ENCODE assay signal across 18 cellular contexts in the genomic region with DNA sequence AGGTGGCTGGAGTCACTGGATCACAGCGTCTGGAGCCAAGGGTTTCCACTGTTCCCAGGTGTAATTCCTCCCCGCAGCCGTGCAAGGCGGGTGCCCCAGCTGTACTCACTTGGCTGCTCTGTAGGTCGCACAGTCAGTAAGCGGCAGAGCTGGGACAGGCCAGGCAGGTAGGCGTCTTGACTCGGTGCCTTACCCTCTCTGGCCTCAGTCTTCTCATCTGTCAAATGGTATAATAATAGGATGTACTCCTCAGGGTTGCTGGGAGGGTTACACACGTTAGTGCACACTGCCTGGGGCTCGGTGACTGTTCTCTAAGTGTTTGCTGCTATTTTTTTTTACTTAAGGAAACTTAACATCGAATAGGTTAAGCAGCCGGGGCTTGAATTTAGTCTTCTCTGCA. TPM values are rescaled to one million over a fixed set of nuclear protein-coding genes. Genes with fewer than 3 reads are reported as not detected.
"Had no signal": no experiment of that assay in that cellular context is flagged by ENCODE, and none has a peak within 500 bp of the region (broad histone marks: within the 10 kb centered on the region; RNA-seq: fewer than 3 reads in every experiment).

No MANE protein-coding gene starts in this region.

- H3K27ac ChIP-seq: esophagus squamous epithelium, prostate gland, spleen, thoracic aorta had no signal

- H3K27me3 ChIP-seq: hepatocyte had no signal

- H3K27ac Mint-ChIP-seq: activated CD4-positive, alpha-beta memory T cell treated with anti-CD3 and anti-CD28 coated beads for 36 hours; activated CD4-positive, alpha-beta T cell treated with anti-CD3 and anti-CD28 coated beads for 36 hours; activated naive CD8-positive, alpha-beta T cell treated with anti-CD3 and anti-CD28 coated beads, Interleukin-2, amount 10 ng/mL, durations not matched to agents 7 days and 5 days; naive thymus-derived CD8-positive, alpha-beta T cell had no signal

- H3K9me3 Mint-ChIP-seq: activated CD4-positive, alpha-beta memory T cell treated with anti-CD3 and anti-CD28 coated beads for 36 hours; activated naive CD8-positive, alpha-beta T cell treated with anti-CD3 and anti-CD28 coated beads, Interleukin-2, amount 10 ng/mL, durations not matched to agents 7 days and 5 days; naive thymus-derived CD8-positive, alpha-beta T cell had no signal

- H3K27me3 Mint-ChIP-seq: activated CD4-positive, alpha-beta memory T cell treated with anti-CD3 and anti-CD28 coated beads for 36 hours; activated CD4-positive, alpha-beta T cell treated with anti-CD3 and anti-CD28 coated beads for 36 hours; activated naive CD8-positive, alpha-beta T cell treated with anti-CD3 and anti-CD28 coated beads, Interleukin-2, amount 10 ng/mL, durations not matched to agents 7 days and 5 days; naive thymus-derived CD8-positive, alpha-beta T cell had no signal

- H3K79me2 ChIP-seq: hepatocyte had no signal

- H3K36me3 ChIP-seq: esophagus squamous epithelium, prostate gland, spleen, thoracic aorta, WERI-Rb-1 had no signal

- H3K4me3 ChIP-seq: esophagus squamous epithelium, hepatocyte, prostate gland, spleen, thoracic aorta had no signal

- H3K4me3 Mint-ChIP-seq: activated CD4-positive, alpha-beta memory T cell treated with anti-CD3 and anti-CD28 coated beads for 36 hours; activated CD4-positive, alpha-beta T cell treated with anti-CD3 and anti-CD28 coated beads for 36 hours; activated naive CD8-positive, alpha-beta T cell treated with anti-CD3 and anti-CD28 coated beads, Interleukin-2, amount 10 ng/mL, durations not matched to agents 7 days and 5 days; brain; naive thymus-derived CD8-positive, alpha-beta T cell had no signal

- H3K4me1 Mint-ChIP-seq: activated CD4-positive, alpha-beta T cell treated with anti-CD3 and anti-CD28 coated beads for 36 hours; activated naive CD8-positive, alpha-beta T cell treated with anti-CD3 and anti-CD28 coated beads, Interleukin-2, amount 10 ng/mL, durations not matched to agents 7 days and 5 days had no signal

- DNase-seq: esophagus squamous epithelium had no signal

- H3K9me3 ChIP-seq: esophagus squamous epithelium, prostate gland, spleen, thoracic aorta had no signal

- H2AFZ ChIP-seq: hepatocyte had no signal

- H3K36me3 Mint-ChIP-seq: activated CD4-positive, alpha-beta memory T cell treated with anti-CD3 and anti-CD28 coated beads for 36 hours; activated naive CD8-positive, alpha-beta T cell treated with anti-CD3 and anti-CD28 coated beads, Interleukin-2, amount 10 ng/mL, durations not matched to agents 7 days and 5 days; brain; naive thymus-derived CD8-positive, alpha-beta T cell had no signal

RNA-seq across cellular contexts. Expression of a gene that starts 27.0 kb away (rescaled TPM):
- total RNA-seq: activated CD4-positive, alpha-beta memory T cell treated with anti-CD3 and anti-CD28 coated beads for 36 hours; activated CD4-positive, alpha-beta T cell treated with anti-CD3 and anti-CD28 coated beads for 36 hours; activated naive CD8-positive, alpha-beta T cell treated with anti-CD3 and anti-CD28 coated beads, Interleukin-2, amount 10 ng/mL, durations not matched to agents 7 days and 5 days; endothelial cell of umbilical vein; esophagus squamous epithelium; fibroblast of villous mesenchyme; glomerular endothelial cell; lung microvascular endothelial cell; mucosa of gallbladder; naive thymus-derived CD8-positive, alpha-beta T cell; prostate gland; spleen; T-helper 1 cell treated with Interleukin-12 subunit alpha and Interleukin-12 subunit beta and Interleukin-4 antibody, amounts not matched to agents 30 ng/mL and 1 ng/mL, for 36 hours; thoracic aorta; ureter had no signal
